Comparison of ENCODE assay signal across 18 cellular contexts in the genomic region with DNA sequence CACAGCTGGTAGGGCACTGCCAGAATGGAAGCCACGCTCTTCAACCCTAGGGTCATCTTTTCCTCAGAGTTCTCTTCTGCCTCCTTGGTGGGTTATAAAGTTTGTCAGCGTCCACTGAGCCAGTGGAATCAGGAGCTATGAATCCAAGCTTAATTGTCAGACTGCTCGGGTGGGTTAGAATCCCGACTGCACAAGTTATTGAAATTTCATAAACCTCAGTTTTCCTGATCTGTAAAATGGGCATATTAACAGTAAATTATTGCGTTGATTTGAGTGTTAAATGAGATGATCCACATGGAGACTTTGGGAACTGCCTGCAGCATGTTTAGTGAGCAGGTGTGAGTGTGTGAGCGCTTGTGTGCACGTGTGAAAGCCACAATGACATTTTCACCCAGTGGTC.
"Had no signal": no experiment of that assay in that cellular context is flagged by ENCODE, and none has a peak within 500 bp of the region (broad histone marks: within the 10 kb centered on the region; RNA-seq: fewer than 3 reads in every experiment).

No MANE protein-coding gene starts in this region.

- H3K36me3 Mint-ChIP-seq: naive thymus-derived CD4-positive, alpha-beta T cell had no signal

- H3K9me3 ChIP-seq: mucosa of descending colon, psoas muscle had no signal

- H3K27ac ChIP-seq: gastroesophageal sphincter, psoas muscle, spleen, stomach had no signal

- H3K27ac Mint-ChIP-seq: activated naive CD4-positive, alpha-beta T cell treated with anti-CD3 and anti-CD28 coated beads for 36 hours; activated naive CD8-positive, alpha-beta T cell treated with anti-CD3 and anti-CD28 coated beads, Interleukin-2, amount 50 U/mL, for 24 hours; activated T-helper 2 cell treated with anti-CD3 and anti-CD28 coated beads, Interferon-gamma antibody, Interleukin-2, Interleukin-4, amounts not matched to agents 10 μg/mL and 5 μg/mL and 100 μg/mL, durations not matched to agents 14 hours and 24 hours and 36 hours; naive thymus-derived CD4-positive, alpha-beta T cell; T-helper 2 cell treated with Interferon-gamma antibody and Interleukin-4, amounts not matched to agents 5 μg/mL and 100 μg/mL, for 36 hours had no signal

- H3K4me3 ChIP-seq: dorsolateral prefrontal cortex, gastroesophageal sphincter, heart right ventricle, mucosa of descending colon, psoas muscle, spleen, stomach had no signal

- ATAC-seq: activated naive CD8-positive, alpha-beta T cell treated with anti-CD3 and anti-CD28 coated beads, Interleukin-2, amount 50 U/mL, for 24 hours; gastroesophageal sphincter; left lobe of liver; mucosa of descending colon; naive thymus-derived CD4-positive, alpha-beta T cell; psoas muscle had no signal

- H3K36me3 ChIP-seq: gastroesophageal sphincter, heart right ventricle, spleen, stomach had no signal

- H3K9me3 Mint-ChIP-seq: activated naive CD4-positive, alpha-beta T cell treated with anti-CD3 and anti-CD28 coated beads for 36 hours; activated T-helper 2 cell treated with anti-CD3 and anti-CD28 coated beads, Interferon-gamma antibody, Interleukin-2, Interleukin-4, amounts not matched to agents 10 μg/mL and 5 μg/mL and 100 μg/mL, durations not matched to agents 14 hours and 24 hours and 36 hours had no signal

- H3K27me3 Mint-ChIP-seq: activated naive CD8-positive, alpha-beta T cell treated with anti-CD3 and anti-CD28 coated beads, Interleukin-2, amount 50 U/mL, for 24 hours; naive thymus-derived CD4-positive, alpha-beta T cell had no signal

- DNase-seq: activated CD4-positive, alpha-beta T cell treated with anti-CD3 and anti-CD28 coated beads, Interleukin-2, amount 50 U/mL, for 4 hours; activated CD4-positive, CD25-positive, alpha-beta regulatory T cell treated with anti-CD3 and anti-CD28 coated beads, Interleukin-2, amount 50 U/mL, for 72 hours; activated naive CD4-positive, alpha-beta T cell treated with anti-CD3 and anti-CD28 coated beads for 36 hours; activated naive CD8-positive, alpha-beta T cell treated with anti-CD3 and anti-CD28 coated beads, Interleukin-2, amount 50 U/mL, for 24 hours; aorta; dorsolateral prefrontal cortex; erythroblast; heart right ventricle; mucosa of descending colon; naive thymus-derived CD4-positive, alpha-beta T cell; nucleus accumbens; psoas muscle; spleen; stomach had no signal

- H3K4me1 Mint-ChIP-seq: activated naive CD8-positive, alpha-beta T cell treated with anti-CD3 and anti-CD28 coated beads, Interleukin-2, amount 50 U/mL, for 24 hours; naive thymus-derived CD4-positive, alpha-beta T cell had no signal

- H3K27me3 ChIP-seq: dorsolateral prefrontal cortex, gastroesophageal sphincter, heart right ventricle, spleen, stomach had no signal

- H3K4me1 ChIP-seq: gastroesophageal sphincter, psoas muscle, spleen, stomach had no signal

- H3K4me3 Mint-ChIP-seq: activated naive CD4-positive, alpha-beta T cell treated with anti-CD3 and anti-CD28 coated beads for 36 hours; activated naive CD8-positive, alpha-beta T cell treated with anti-CD3 and anti-CD28 coated beads, Interleukin-2, amount 50 U/mL, for 24 hours; naive thymus-derived CD4-positive, alpha-beta T cell; T-helper 2 cell treated with Interferon-gamma antibody and Interleukin-4, amounts not matched to agents 5 μg/mL and 100 μg/mL, for 36 hours had no signal
